ENCODE assay signal across 8 cellular contexts in genomic region chr7:118662266-118662665, GRCh38.
"Had no signal": no experiment of that assay in that cellular context is flagged by ENCODE, and none has a peak within 500 bp of the region (broad histone marks: within the 10 kb centered on the region; RNA-seq: fewer than 3 reads in every experiment).

No MANE protein-coding gene starts in this region.

- DNase-seq: GM23248, GOT3, H7, HFFc6, KG1 had no signal

- ATAC-seq: HCT116 had no signal

- H3K4me1 ChIP-seq: HAP-1 had no signal

- H3K4me3 ChIP-seq: GM23248, HAP-1 had no signal

- H3K9me3 ChIP-seq: HAP-1 had no signal

- H3K27ac ChIP-seq: GM23248 had no signal

- FAIRE-seq: HTR-8/SVneo had no signal
